Comparison of ENCODE assay signal across 7 cellular contexts in genomic region chr5:14581891-14582796, GRCh38. TPM values are rescaled to one million over a fixed set of nuclear protein-coding genes. Genes with fewer than 3 reads are reported as not detected.
A peak's percentile ranks its signal among the peaks of the same experiment; 100 is the strongest.
DNase-seq lines count a peak whose midpoint lies in the region; ATAC-seq and TF ChIP-seq lines count a peak whose summit lies in the region.

No MANE protein-coding gene starts in this region.

- H3K4me3 Mint-ChIP-seq in activated CD4-positive, alpha-beta T cell treated with anti-CD3 and anti-CD28 coated beads for 36 hours, result peak overlapping the region; percentile 77
- peak overlapping the region; percentile 88 for H3K4me3 Mint-ChIP-seq in dendritic cell treated with granulocyte-macrophage colony-stimulating factor and Interleukin-4, amounts not matched to agents 40 ng/mL and 50 ng/mL, for 4 days
- H3K4me3 Mint-ChIP-seq in mesothelial cell of epicardium, result peak overlapping the region; percentile 70

- ATAC-seq in GM18505 (IDR thresholded peaks at IDR 0.05; ENCODE audit: unreplicated experiment) (peak; percentile 78), HG02798 (IDR thresholded peaks at IDR 0.05; ENCODE audit: poor library complexity, unreplicated experiment) (peak; percentile 53)
- peak; percentile 89 for ATAC-seq in activated CD4-positive, alpha-beta T cell treated with anti-CD3 and anti-CD28 coated beads for 36 hours

- POLR2A ChIA-PET in activated CD4-positive, alpha-beta T cell treated with anti-CD3 and anti-CD28 coated beads for 36 hours (lab: Charles Lee), result interaction anchor here (0.6 to 1.2 kb wide), 3 partner anchors 10 to 84 kb away, joined by 3 to 8 read pairs (median 4); no protein-coding TSS in a partner anchor

- peak overlapping the region; percentile 60 for H3K27ac Mint-ChIP-seq in activated CD4-positive, alpha-beta T cell treated with anti-CD3 and anti-CD28 coated beads for 36 hours
- peak overlapping the region; percentile 85 for H3K27ac Mint-ChIP-seq in dendritic cell treated with granulocyte-macrophage colony-stimulating factor and Interleukin-4, amounts not matched to agents 40 ng/mL and 50 ng/mL, for 4 days
- no peak overlapping the region for H3K27ac Mint-ChIP-seq in mesothelial cell of epicardium

- TF ChIP-seq CTCF in mesothelial cell of epicardium (IDR thresholded peaks at IDR 0.05; ENCODE audit: unreplicated experiment), result no peak

- DNase-seq in NCI-H1694 treated with DMSO at 0.1 percent for 48 hours (lab: John Stamatoyannopoulos, UW) (peak; percentile 48), mesothelial cell of epicardium (ENCODE audit: low spot score in 2 of 2, unreplicated experiment in 2 of 2) (peak; percentile 33 to 58)
- peak; percentile 90 for DNase-seq in activated CD4-positive, alpha-beta T cell treated with anti-CD3 and anti-CD28 coated beads for 36 hours
- peak; percentile 71 for DNase-seq in stimulated activated CD8-positive, alpha-beta memory T cell treated with anti-CD3 and anti-CD28 coated beads, Interleukin-4, amount 100 ng/mL, for 24 hours (ENCODE audit: low read depth)

- no peaks in the 10 kb centered on the region for H3K36me3 Mint-ChIP-seq in activated CD4-positive, alpha-beta T cell treated with anti-CD3 and anti-CD28 coated beads for 36 hours (ENCODE audit: low read depth)
- peaks cover 21% of the 10 kb centered on the region for H3K36me3 Mint-ChIP-seq in dendritic cell treated with granulocyte-macrophage colony-stimulating factor and Interleukin-4, amounts not matched to agents 40 ng/mL and 50 ng/mL, for 4 days (ENCODE audit: low read depth)
- no peaks in the 10 kb centered on the region for H3K36me3 Mint-ChIP-seq in mesothelial cell of epicardium

- peaks cover 8% of the 10 kb centered on the region for H3K27me3 Mint-ChIP-seq in activated CD4-positive, alpha-beta T cell treated with anti-CD3 and anti-CD28 coated beads for 36 hours
- no peaks in the 10 kb centered on the region for H3K27me3 Mint-ChIP-seq in dendritic cell treated with granulocyte-macrophage colony-stimulating factor and Interleukin-4, amounts not matched to agents 40 ng/mL and 50 ng/mL, for 4 days
- H3K27me3 Mint-ChIP-seq in mesothelial cell of epicardium (ENCODE audit: low read depth), result peaks cover 87% of the 10 kb centered on the region

- H3K9me3 Mint-ChIP-seq in activated CD4-positive, alpha-beta T cell treated with anti-CD3 and anti-CD28 coated beads for 36 hours (ENCODE audit: low read depth), result no peaks in the 10 kb centered on the region
- H3K9me3 Mint-ChIP-seq in dendritic cell treated with granulocyte-macrophage colony-stimulating factor and Interleukin-4, amounts not matched to agents 40 ng/mL and 50 ng/mL, for 4 days, result no peaks in the 10 kb centered on the region
- H3K9me3 Mint-ChIP-seq in mesothelial cell of epicardium, result peaks cover 4% of the 10 kb centered on the region

- CTCF ChIA-PET in activated CD4-positive, alpha-beta T cell treated with anti-CD3 and anti-CD28 coated beads for 36 hours (lab: Charles Lee), result interaction anchor here (0.6 to 3.9 kb wide), 11 partner anchors 11 to 220 kb away, joined by 3 to 26 read pairs (median 4); no protein-coding TSS in a partner anchor

- peaks cover 33% of the 10 kb centered on the region for H3K4me1 Mint-ChIP-seq in activated CD4-positive, alpha-beta T cell treated with anti-CD3 and anti-CD28 coated beads for 36 hours
- peaks cover 67% of the 10 kb centered on the region for H3K4me1 Mint-ChIP-seq in dendritic cell treated with granulocyte-macrophage colony-stimulating factor and Interleukin-4, amounts not matched to agents 40 ng/mL and 50 ng/mL, for 4 days (ENCODE audit: low read depth)
- peaks cover 14% of the 10 kb centered on the region for H3K4me1 Mint-ChIP-seq in mesothelial cell of epicardium

- no peak for TF ChIP-seq POLR2A in GM18505 (IDR thresholded peaks at IDR 0.05; ENCODE audit: borderline replicate concordance, extremely low read depth, insufficient read depth, insufficient read length)

- intact Hi-C loops in activated CD4-positive, alpha-beta T cell treated with anti-CD3 and anti-CD28 coated beads for 36 hours (cut with DNase I, micrococcal nuclease), result loop anchor here (1.0 to 10.0 kb wide), 11 partner anchors 10 to 1873 kb away; partner anchors contain the start of genes ANKH (in 1 of the 2) and OTULIN (in 1 of the 2)
- intact Hi-C loops in dendritic cell treated with granulocyte-macrophage colony-stimulating factor and Interleukin-4, amounts not matched to agents 40 ng/mL and 50 ng/mL, for 4 days (cut with micrococcal nuclease), result loop anchor here (5.0 kb wide), 1 partner anchor 90 kb away; no protein-coding TSS in a partner anchor

RNA-seq across cellular contexts. Expression of gene OTULINL, which starts 0.6 kb away (rescaled TPM):
- total RNA-seq in activated CD4-positive, alpha-beta T cell treated with anti-CD3 and anti-CD28 coated beads for 36 hours, result 10 to 100 TPM in 1 of 2 experiments, 1 to 10 TPM in 1; 9.4 to 10.9 TPM
- total RNA-seq in mesothelial cell of epicardium, result 3.0 to 6.6 TPM (median 3.8 TPM) in 3 replicates

Comparison
In these comparisons a context has a peak if more than half of its experiments do, and no peak if none do; other contexts are left out.
1. Peak in every context shown above with its lines: DNase-seq and ATAC-seq.